ENCODE assay signal across 16 cellular contexts in genomic region chr7:83672157-83672556, GRCh38.
A peak's percentile ranks its signal among the peaks of the same experiment; 100 is the strongest.
DNase-seq lines count a peak whose midpoint lies in the region; ATAC-seq lines count a peak whose summit lies in the region.
"Had no signal": no experiment of that assay in that cellular context is flagged by ENCODE, and none has a peak within 500 bp of the region (broad histone marks: within the 10 kb centered on the region; RNA-seq: fewer than 3 reads in every experiment).

No MANE protein-coding gene starts in this region.

- DNase-seq in COR-L47 (lab: John Stamatoyannopoulos, UW) (peak; percentile 46), SK-N-MC (ENCODE audit: low read depth, low spot score) (no peak), iPS-NIHi7 (ENCODE audit: extremely low spot score) (peak; percentile 21), T-helper 1 cell (no peak)
- DNase-seq in stimulated activated CD4-positive, alpha-beta T cell treated with anti-CD3 and anti-CD28 coated beads, Interleukin-2, amount 100 ng/mL, for 48 hours, result no peak
- DNase-seq: DMS79, GDM1, MV-4-11, NCI-H1436, NCI-H2081 treated with DMSO at 0.1 percent for 48 hours, NCI-H446, SHP77 treated with DMSO at 0.1 percent for 48 hours had no signal

- H3K4me3 ChIP-seq in HUES6 (ENCODE audit: low read depth, low read length) (no peak overlapping the region), SK-N-MC (no peak overlapping the region)
- H3K4me3 ChIP-seq: A549 had no signal

- H3K9me3 ChIP-seq in HUES6 (ENCODE audit: control insufficient read depth, insufficient read depth, low read depth, low read length) (no peaks in the 10 kb centered on the region), SK-N-MC (ENCODE audit: low read depth, low read length) (no peaks in the 10 kb centered on the region)
- H3K9me3 ChIP-seq: A549 had no signal

- ATAC-seq in HG03175 (IDR thresholded peaks at IDR 0.05; ENCODE audit: unreplicated experiment) (no peak), GM19455 (IDR thresholded peaks at IDR 0.05; ENCODE audit: unreplicated experiment) (no peak)
- ATAC-seq: A549 had no signal

- H3K36me3 ChIP-seq in HUES6 (ENCODE audit: control insufficient read depth, insufficient read depth, low read length) (no peaks in the 10 kb centered on the region), SK-N-MC (ENCODE audit: insufficient read depth, low read length) (no peaks in the 10 kb centered on the region)

- H3K27ac ChIP-seq in HUES6 (ENCODE audit: low read depth, low read length), result peak overlapping the region; percentile 3; the same call in 1 of the 2 replicates
- H3K27ac ChIP-seq in SK-N-MC, result peak overlapping the region; percentile 45; the same call in 1 of the 2 replicates
- H3K27ac ChIP-seq: A549 had no signal

- H3K27me3 ChIP-seq in HUES6 (ENCODE audit: control insufficient read depth, insufficient read depth, low read length), result no peaks in the 10 kb centered on the region

- no peak overlapping the region for H3K9ac ChIP-seq in HUES6 (ENCODE audit: low read length)
- H3K9ac ChIP-seq in SK-N-MC (ENCODE audit: insufficient read length), result no peak overlapping the region

- H3K4me1 ChIP-seq in HUES6 (ENCODE audit: control insufficient read depth, insufficient read depth, low read length), result peaks cover 31% of the 10 kb centered on the region

Comparison
In these comparisons a context has a peak if more than half of its experiments do, and no peak if none do; other contexts are left out.
1. DNase-seq: peak in COR-L47 (single experiment) and iPS-NIHi7 (single experiment); none in SK-N-MC (single experiment), T-helper 1 cell (0 of 5) and stimulated activated CD4-positive, alpha-beta T cell treated with anti-CD3 and anti-CD28 coated beads, Interleukin-2, amount 100 ng/mL, for 48 hours (0 of 2).